ENCODE assay signal across 14 cellular contexts in the genomic region with DNA sequence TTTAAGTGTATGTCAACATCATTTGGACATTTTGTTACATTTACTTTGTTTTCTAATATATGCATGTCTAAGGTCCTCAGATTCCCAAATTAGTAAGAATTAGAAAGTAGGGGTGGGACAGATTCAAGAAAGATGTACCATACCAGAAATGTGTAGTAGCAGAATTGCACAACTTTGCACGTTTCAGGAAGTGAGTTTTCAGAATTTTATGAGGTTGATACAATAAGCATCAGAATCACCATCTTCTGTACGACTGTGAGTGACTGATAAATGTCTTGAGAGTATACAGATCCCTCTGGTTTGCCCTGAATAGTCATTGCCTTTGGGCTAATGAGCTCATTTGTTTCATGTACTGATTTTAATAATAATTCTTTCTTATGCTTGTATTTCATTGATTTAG. TPM values are rescaled to one million over a fixed set of nuclear protein-coding genes. Genes with fewer than 3 reads are reported as not detected.
DNase-seq lines count a peak whose midpoint lies in the region; ATAC-seq, FAIRE-seq and TF ChIP-seq lines count a peak whose summit lies in the region.
"Had no signal": no experiment of that assay in that cellular context is flagged by ENCODE, and none has a peak within 500 bp of the region (broad histone marks: within the 10 kb centered on the region; RNA-seq: fewer than 3 reads in every experiment).

No MANE protein-coding gene starts in this region.

- peak overlapping the region in 5 of 8 donors; percentile 3 to 92 (median 56) for H3K27ac Mint-ChIP-seq in CD8-positive, alpha-beta memory T cell
- H3K27ac Mint-ChIP-seq: nephron progenitor cell had no signal

- CTCF ChIA-PET in CD8-positive, alpha-beta memory T cell (lab: Charles Lee), result interaction anchor here (1.0 to 2.4 kb wide), 3 partner anchors 9 to 30 kb away, joined by 3 to 7 read pairs (median 4); a partner anchor contains a TSS

- H3K27ac ChIP-seq in ACC112 (ENCODE audit: low read depth, low read length), result peak overlapping the region; percentile 21
- no peak overlapping the region for H3K27ac ChIP-seq in CD8-positive, alpha-beta memory T cell (ENCODE audit: low read depth, low read length)
- H3K27ac ChIP-seq in RWPE2 (ENCODE audit: poor library complexity, severe bottlenecking), result peak overlapping the region; percentile 9
- H3K27ac ChIP-seq: KMS-11 had no signal

- POLR2A ChIA-PET in CD8-positive, alpha-beta memory T cell (lab: Charles Lee), result interaction anchor here (0.5 kb wide), 1 partner anchor 150 kb away, joined by 3 read pairs; no protein-coding TSS in a partner anchor

- H3K4me3 Mint-ChIP-seq in CD8-positive, alpha-beta memory T cell, result peak overlapping the region in 4 of 7 donors; percentile 10 to 51 (median 30)
- H3K4me3 Mint-ChIP-seq: nephron progenitor cell had no signal

- H3K9me3 ChIP-seq in CD8-positive, alpha-beta memory T cell (ENCODE audit: low read length), result no peaks in the 10 kb centered on the region
- no peaks in the 10 kb centered on the region for H3K9me3 ChIP-seq in RWPE2 (ENCODE audit: severe bottlenecking)

- no peak for TF ChIP-seq CTCF in RWPE2 (IDR thresholded peaks at IDR 0.05; ENCODE audit: poor library complexity, severe bottlenecking)

- peaks cover 4 to 80% (median 25%) of the 10 kb centered on the region in 3 donors for H3K36me3 Mint-ChIP-seq in CD8-positive, alpha-beta memory T cell

- H3K27me3 ChIP-seq in ACC112 (ENCODE audit: insufficient read depth, low read length) (no peaks in the 10 kb centered on the region), RWPE2 (ENCODE audit: insufficient read depth, poor library complexity, severe bottlenecking) (no peaks in the 10 kb centered on the region)
- no peaks in the 10 kb centered on the region for H3K27me3 ChIP-seq in CD8-positive, alpha-beta memory T cell (ENCODE audit: insufficient read depth, low read length, poor library complexity, severe bottlenecking)

- DNase-seq in CD8-positive, alpha-beta memory T cell, result no peak
- DNase-seq in RWPE2 (ENCODE audit: low spot score) (no peak), urothelium cell line (ENCODE audit: low spot score) (no peak), GM19240 (ENCODE audit: insufficient read length, low spot score) (no peak), RCC 7860 (ENCODE audit: low spot score) (no peak)
- no peak for DNase-seq in stimulated activated CD8-positive, alpha-beta memory T cell treated with anti-CD3 and anti-CD28 coated beads, Interleukin-4, amount 100 ng/mL, for 48 hours
- DNase-seq: Calu3, NCI-H446 treated with DMSO at 0.1 percent for 48 hours, nephron progenitor cell had no signal

- H3K27me3 Mint-ChIP-seq in CD8-positive, alpha-beta memory T cell, result no peaks in the 10 kb centered on the region

- peaks cover 45% of the 10 kb centered on the region for H3K4me1 ChIP-seq in ACC112 (ENCODE audit: control insufficient read depth, insufficient read depth, low read length, unreplicated experiment)
- peaks cover 49% of the 10 kb centered on the region for H3K4me1 ChIP-seq in CD8-positive, alpha-beta memory T cell (ENCODE audit: insufficient read depth, low read length)
- peaks cover 18% of the 10 kb centered on the region for H3K4me1 ChIP-seq in RWPE2 (ENCODE audit: insufficient read depth, poor library complexity, severe bottlenecking)

- no peaks in the 10 kb centered on the region for H3K9me3 Mint-ChIP-seq in CD8-positive, alpha-beta memory T cell

- H3K36me3 ChIP-seq in ACC112 (ENCODE audit: insufficient read depth, low read length) (peaks cover 14% of the 10 kb centered on the region; the same call in 1 of the 2 replicates), RWPE2 (ENCODE audit: low read depth) (peaks cover 91% of the 10 kb centered on the region)
- H3K36me3 ChIP-seq in CD8-positive, alpha-beta memory T cell (ENCODE audit: insufficient read depth, low read length), result peaks cover 23% of the 10 kb centered on the region

- 0 out of 3 replicates have a peak, but pooled peaks have one; percentile 27 for ATAC-seq in RWPE2 (ENCODE audit: low read depth)
- peak; percentile 31 for ATAC-seq in esophagus mucosa
- ATAC-seq: HCT116 had no signal

- FAIRE-seq in urothelium cell line (lab: Jason Lieb, UNC), result no peak
- FAIRE-seq in RCC 7860 (lab: Jason Lieb, UNC), result no peak
- FAIRE-seq: islet of Langerhans had no signal

- H3K4me1 Mint-ChIP-seq in CD8-positive, alpha-beta memory T cell, result peaks cover 60 to 78% (median 68%) of the 10 kb centered on the region in 3 donors

- no peak overlapping the region for H2AFZ ChIP-seq in ACC112 (ENCODE audit: low read length, unreplicated experiment)

- H3K79me2 ChIP-seq in ACC112 (ENCODE audit: control insufficient read depth, insufficient read depth, low read length, unreplicated experiment), result peaks cover 68% of the 10 kb centered on the region

- H3K4me3 ChIP-seq in ACC112 (ENCODE audit: low read depth, low read length), result no peak overlapping the region
- H3K4me3 ChIP-seq in CD8-positive, alpha-beta memory T cell (ENCODE audit: low read length), result no peak overlapping the region
- H3K4me3 ChIP-seq in RWPE2 (ENCODE audit: severe bottlenecking), result no peak overlapping the region

RNA-seq across cellular contexts. Expression of a gene that starts 9.3 kb away (rescaled TPM):
- total RNA-seq in CD8-positive, alpha-beta memory T cell, result 100 to 1,000 TPM; 117 to 123 TPM
- 126 TPM for polyA plus RNA-seq in CD8-positive, alpha-beta memory T cell
- total RNA-seq in esophagus mucosa, result 48.6 TPM

RNA-seq across cellular contexts. Expression of a gene that starts 29.2 kb away (rescaled TPM):
- total RNA-seq in CD8-positive, alpha-beta memory T cell, result 10 to 100 TPM; 29.1 to 31.5 TPM
- polyA plus RNA-seq in CD8-positive, alpha-beta memory T cell, result 40.1 TPM
- 4.7 TPM for total RNA-seq in esophagus mucosa
